Comparison of ENCODE assay signal across 1 cellular context in the genomic region with DNA sequence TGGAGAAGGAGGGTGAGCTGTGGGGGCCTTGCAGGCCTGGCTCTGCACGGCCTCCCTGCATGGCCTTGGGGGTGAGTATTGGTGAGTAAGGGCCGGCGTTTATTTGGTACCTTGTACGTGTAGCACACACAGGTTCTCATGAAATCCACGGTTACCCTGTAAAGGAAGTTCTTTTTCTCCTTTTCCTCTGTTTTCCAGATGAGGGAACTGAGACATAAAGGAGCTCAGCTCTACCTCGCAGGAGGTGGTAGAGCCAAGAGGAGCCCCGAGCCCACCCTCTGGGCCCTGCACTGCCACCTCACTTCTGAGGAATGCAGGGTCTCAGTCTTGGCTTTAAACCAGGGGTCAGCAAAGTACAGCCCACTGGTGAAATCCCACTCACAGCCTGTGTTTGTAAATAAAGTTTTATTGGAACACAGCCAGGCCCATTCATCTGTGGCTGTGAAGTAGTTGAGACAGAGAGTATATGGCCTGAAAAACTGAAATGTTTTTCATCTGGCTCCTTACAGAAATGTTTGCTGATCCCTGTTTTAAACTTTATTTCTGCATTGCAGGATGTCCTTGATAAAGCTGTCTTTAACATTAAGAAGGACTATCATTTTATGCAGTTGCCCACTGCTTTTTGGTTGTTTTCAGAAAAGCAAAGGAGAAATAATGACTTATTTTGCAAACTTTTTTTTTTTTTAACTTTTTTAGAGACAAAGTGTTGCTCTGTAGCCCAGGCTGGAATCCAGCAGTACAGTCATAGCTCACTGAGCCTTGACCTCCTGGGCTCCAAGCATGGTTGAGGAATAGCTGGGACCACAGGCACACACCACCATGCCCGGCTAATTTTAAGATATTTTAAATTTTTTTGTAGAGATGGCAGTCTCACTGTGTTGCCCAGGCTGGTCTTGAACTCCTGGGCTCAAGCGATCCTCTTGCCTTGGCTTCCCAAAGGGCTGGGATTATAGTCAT.
TF ChIP-seq lines count a peak whose summit lies in the region.

No MANE protein-coding gene starts in this region.

TF ChIP-seq in GM12878, 131 proteins besides CTCF, POLR2A, EP300 and RAD21:
- TF ChIP-seq MYC (IDR thresholded peaks at IDR 0.05; ENCODE audit: insufficient read depth, insufficient read length, insufficient replicate concordance, low read length, severe bottlenecking) = no peak
- peak; percentile 86 for TF ChIP-seq ZBTB40 (IDR thresholded peaks at IDR 0.05; ENCODE audit: borderline replicate concordance)
TF ChIP-seq in GM12878: peak in this region for 1.
